9 cellular contexts compared by ENCODE assay signal in genomic region chr9:35746583-35746982, GRCh38. TPM values are rescaled to one million over a fixed set of nuclear protein-coding genes. Genes with fewer than 3 reads are reported as not detected.
DNase-seq lines count a peak whose midpoint lies in the region; ATAC-seq, FAIRE-seq and TF ChIP-seq lines count a peak whose summit lies in the region.
"Had no signal": no experiment of that assay in that cellular context is flagged by ENCODE, and none has a peak within 500 bp of the region (broad histone marks: within the 10 kb centered on the region; RNA-seq: fewer than 3 reads in every experiment).

No MANE protein-coding gene starts in this region.

- no peaks in the 10 kb centered on the region; the same call in 1 of the 2 replicates for H4K20me1 ChIP-seq in GM12878 (ENCODE audit: control insufficient read depth, insufficient read depth)

- SMC1A ChIA-PET in GM12878 (lab: Charles Lee; ENCODE audit: uncharacterized antibody, unreplicated experiment), result interaction anchor here (0.7 to 4.1 kb wide), 9 partner anchors 8 to 136 kb away, joined by 3 to 39 read pairs (median 5); partner anchors contain the start of genes CREB3 and TLN1

- no peak overlapping the region for H2BK120ac ChIP-seq in mesenchymal stem cell (ENCODE audit: low read depth, low read length)

- H2BK15ac ChIP-seq in mesenchymal stem cell (ENCODE audit: low read depth, poor library complexity, severe bottlenecking), result no peak overlapping the region

- H4K91ac ChIP-seq in mesenchymal stem cell (ENCODE audit: low read length), result no peak overlapping the region

- no peak overlapping the region for H3K18ac ChIP-seq in mesenchymal stem cell (ENCODE audit: low read depth in 1 of 2, low read length in 2 of 2)

- H3K4me2 ChIP-seq in GM12878 (ENCODE audit: control insufficient read depth, insufficient read depth) (peak overlapping the region; percentile 91), mesenchymal stem cell (ENCODE audit: low read length, poor library complexity, severe bottlenecking) (peak overlapping the region; percentile 88)

- no peak overlapping the region for H3K4ac ChIP-seq in mesenchymal stem cell (ENCODE audit: low read depth in 1 of 2, low read length in 2 of 2)

- H2AFZ ChIP-seq in GM12878 (ENCODE audit: control insufficient read depth, low read depth, low read length) (no peak overlapping the region), mesenchymal stem cell (ENCODE audit: low read depth, low read length) (no peak overlapping the region)

- intact Hi-C loops in left ventricle myocardium inferior (cut with micrococcal nuclease), result no loop called here
- intact Hi-C loops in cardiac septum (cut with DNase I), result loop anchor here (5.0 kb wide), 1 partner anchor 41 kb away; no protein-coding TSS in a partner anchor
- intact Hi-C loops in GM12878 (cut with micrococcal nuclease; ENCODE audit: unreplicated experiment), result no loop called here
- intact Hi-C loops in vagina (cut with DNase I), result no loop called here

- DNase-seq in left ventricle myocardium inferior (no peak), cardiac septum (ENCODE audit: low spot score) (no peak), GM12878 (ENCODE audit: low read depth, low spot score) (no peak), mesenchymal stem cell (no peak), vagina (ENCODE audit: extremely low spot score in 2 of 2) (no peak), pons (ENCODE audit: low spot score) (no peak), NCI-H510A (lab: John Stamatoyannopoulos, UW) (no peak)

- H3K27ac ChIP-seq in left ventricle myocardium inferior (replicated peaks), result peak overlapping the region; percentile 95
- H3K27ac ChIP-seq in GM12878 (ENCODE audit: control insufficient read depth, insufficient read depth), result peak overlapping the region; percentile 13; the same call in 1 of the 2 replicates
- no peak overlapping the region for H3K27ac ChIP-seq in mesenchymal stem cell (ENCODE audit: low read length, poor library complexity, severe bottlenecking)
- H3K27ac ChIP-seq in vagina, result no peak overlapping the region
- H3K27ac ChIP-seq: body of pancreas had no signal

- no peak for FAIRE-seq in GM12878 (lab: Jason Lieb, UNC)

- H3K79me2 ChIP-seq in GM12878 (ENCODE audit: control insufficient read depth, insufficient read depth, low read length), result peaks cover 51% of the 10 kb centered on the region

- H3K27me3 ChIP-seq in left ventricle myocardium inferior (ENCODE audit: low read depth), result no peaks in the 10 kb centered on the region
- no peaks in the 10 kb centered on the region for H3K27me3 ChIP-seq in GM12878 (replicated peaks in 1 of 2; ENCODE audit: control insufficient read depth in 2 of 2, insufficient read depth in 2 of 2, low read length in 1 of 2)
- no peaks in the 10 kb centered on the region for H3K27me3 ChIP-seq in mesenchymal stem cell (ENCODE audit: control insufficient read depth in 1 of 2, insufficient read depth in 1 of 2, low read length in 2 of 2)
- H3K27me3 ChIP-seq in vagina, result no peaks in the 10 kb centered on the region
- H3K27me3 ChIP-seq: body of pancreas had no signal

- no peaks in the 10 kb centered on the region for H3K9me3 ChIP-seq in left ventricle myocardium inferior (replicated peaks)
- no peaks in the 10 kb centered on the region for H3K9me3 ChIP-seq in GM12878 (replicated peaks; ENCODE audit: control insufficient read depth, insufficient read depth, low read length)
- H3K9me3 ChIP-seq in mesenchymal stem cell (ENCODE audit: control insufficient read depth, low read length), result no peaks in the 10 kb centered on the region
- H3K9me3 ChIP-seq in vagina, result no peaks in the 10 kb centered on the region
- H3K9me3 ChIP-seq: body of pancreas had no signal

- ATAC-seq in GM12878 (no peak), HG03442 (IDR thresholded peaks at IDR 0.05; ENCODE audit: unreplicated experiment) (no peak)
- ATAC-seq: body of pancreas had no signal

- TF ChIP-seq CTCF in left ventricle myocardium inferior (IDR thresholded peaks at IDR 0.05; ENCODE audit: borderline replicate concordance), result no peak
- TF ChIP-seq CTCF in GM12878 (IDR thresholded peaks at IDR 0.05 in 2 of 3, conservative IDR thresholded peaks at IDR 0.05 in 1 of 3; ENCODE audit: control insufficient read depth in 2 of 3, extremely low read depth in 1 of 3, insufficient read depth in 1 of 3, low read depth in 3 of 3, low read length in 3 of 3), result no peak
- TF ChIP-seq CTCF in vagina (IDR thresholded peaks at IDR 0.05), result no peak

- no peak overlapping the region for H2BK12ac ChIP-seq in mesenchymal stem cell (ENCODE audit: low read length in 2 of 2)

- H2AK5ac ChIP-seq in mesenchymal stem cell (ENCODE audit: low read length, severe bottlenecking), result no peak overlapping the region

- no peak for TF ChIP-seq RAD21 in GM12878 (IDR thresholded peaks at IDR 0.05; ENCODE audit: insufficient read depth, low read depth, low read length)

- H3K79me1 ChIP-seq in mesenchymal stem cell (replicated peaks; ENCODE audit: low read length, poor library complexity, severe bottlenecking), result peaks cover 28% of the 10 kb centered on the region

- in situ Hi-C loops in GM12878 (cut with MboI), result no loop called here

- no peak for TF ChIP-seq POLR2A in GM12878 (IDR thresholded peaks at IDR 0.05; ENCODE audit: low read depth, low read length)
- TF ChIP-seq POLR2A in vagina (IDR thresholded peaks at IDR 0.05), result no peak

- RAD21 ChIA-PET in GM12878 (lab: Charles Lee; ENCODE audit: unreplicated experiment), result interaction anchor here (0.8 to 5.0 kb wide), 5 partner anchors 11 to 88 kb away, joined by 4 to 74 read pairs (median 6); partner anchors contain the start of genes CCDC107, CREB3, RMRP and TLN1

- no peak for TF ChIP-seq EP300 in GM12878 (IDR thresholded peaks at IDR 0.05; ENCODE audit: borderline replicate concordance in 1 of 2, control insufficient read depth in 1 of 2, low read depth in 2 of 2, low read length in 2 of 2)

- peak overlapping the region; percentile 82 for H3K9ac ChIP-seq in GM12878 (ENCODE audit: control insufficient read depth, insufficient read depth, low read length)
- peak overlapping the region; percentile 93 for H3K9ac ChIP-seq in mesenchymal stem cell (ENCODE audit: low read length)

- H3K4me3 ChIP-seq in left ventricle myocardium inferior, result peak overlapping the region; percentile 80
- H3K4me3 ChIP-seq in GM12878, result peak overlapping the region; percentile 99
- H3K4me3 ChIP-seq in mesenchymal stem cell (ENCODE audit: insufficient read depth in 1 of 2, low read depth in 1 of 2, low read length in 2 of 2), result peak overlapping the region in 1 of 2 experiments; percentile 95
- peak overlapping the region; percentile 92 to 93 for H3K4me3 ChIP-seq in vagina
- H3K4me3 ChIP-seq: body of pancreas had no signal

- H3K4me1 ChIP-seq in left ventricle myocardium inferior (peaks cover 87% of the 10 kb centered on the region), GM12878 (ENCODE audit: control insufficient read depth, insufficient read depth, low read length) (peaks cover 4% of the 10 kb centered on the region), mesenchymal stem cell (ENCODE audit: control insufficient read depth, insufficient read depth, low read depth, low read length) (peaks cover 16% of the 10 kb centered on the region), vagina (peaks cover 50% of the 10 kb centered on the region)

- H2BK5ac ChIP-seq in mesenchymal stem cell (ENCODE audit: low read depth, low read length, poor library complexity, severe bottlenecking), result no peak overlapping the region

- CTCF ChIA-PET in GM12878 (lab: Yijun Ruan, JAX), result interaction anchor here (1.0 to 9.5 kb wide), 13 partner anchors 8 to 143 kb away, joined by 3 to 147 read pairs (median 4); partner anchors contain the start of genes CCDC107, CREB3, RMRP and TLN1

- H3K36me3 ChIP-seq in left ventricle myocardium inferior (peaks cover 54% of the 10 kb centered on the region), GM12878 (ENCODE audit: control insufficient read depth in 2 of 2, insufficient read depth in 2 of 2, low read length in 1 of 2) (peaks cover 4 to 25% of the 10 kb centered on the region in 2 experiments), mesenchymal stem cell (ENCODE audit: control insufficient read depth in 1 of 2, insufficient read depth in 2 of 2, low read depth in 1 of 2, low read length in 2 of 2) (peaks cover 28 to 50% of the 10 kb centered on the region in 2 experiments), vagina (peaks cover 0 to 43% of the 10 kb centered on the region in 2 donors)

- BruUV-seq in GM12878 (replicated peaks; lab: Mats Ljungman, UMichigan), result no TSS peak

- H4K8ac ChIP-seq in mesenchymal stem cell (ENCODE audit: low read length), result no peak overlapping the region

- H3K23ac ChIP-seq in mesenchymal stem cell (ENCODE audit: low read length in 2 of 2), result no peak overlapping the region

- H3K14ac ChIP-seq in mesenchymal stem cell (ENCODE audit: low read length in 2 of 2), result no peak overlapping the region

- WGBS in GM12878 (ENCODE audit: insufficient coverage, insufficient replicate concordance, low lambda C conversion rate, missing lambda C conversion rate), result 92% methylated on average over 3 of the region's 3 CpGs
- 83% methylated on average over 3 of the region's 3 CpGs for WGBS in mesenchymal stem cell

- POLR2A ChIA-PET in GM12878 (lab: Charles Lee), result interaction anchor here (0.9 to 6.2 kb wide), 5 partner anchors 10 to 67 kb away, joined by 3 to 70 read pairs (median 6); partner anchors contain the start of genes CREB3 and TLN1

RNA-seq across cellular contexts. Expression of gene GBA2, which starts 2.4 kb away (rescaled TPM):
- 75.0 TPM for total RNA-seq in left ventricle myocardium inferior
- 98.6 TPM for total RNA-seq in cardiac septum
- total RNA-seq in GM12878 (2013; cell fraction: nucleolus; rRNA removed), result 106 and 126 TPM in 2 replicates
- total RNA-seq in GM12878 (2014; rRNA removed), result 24.2 and 25.3 TPM in 2 replicates
- total RNA-seq in GM12878 (2014; rRNA removed; fragmentation: Illumina TruSeq; extraction: Trizol), result 18.6 and 23.4 TPM in 2 replicates
- 35.8 and 40.8 TPM in 2 replicates for total RNA-seq in GM12878 (2021)
- 22.2 TPM for polyA plus RNA-seq in GM12878 (2011; ENCODE audit: low read depth)
- polyA plus RNA-seq in GM12878 (2011; rRNA removed), result 35.1 and 44.0 TPM in 2 replicates
- polyA plus RNA-seq in GM12878 (2011; cell fraction: cytosol; rRNA removed), result 41.4 and 54.0 TPM in 2 replicates
- 261 and 281 TPM in 2 replicates for polyA plus RNA-seq in GM12878 (2011; cell fraction: nucleus; rRNA removed)
- polyA plus RNA-seq in GM12878 (2012), result 29.4 and 33.7 TPM in 2 replicates
- polyA plus RNA-seq in GM12878 (2014; fragmentation: Illumina TruSeq; extraction: Trizol), result 33.0 and 36.1 TPM in 2 replicates
- 10 to 100 TPM; 15.3 TPM for polyA plus RNA-seq in GM12878 (2014; fragmentation: Nextera tagmentation; extraction: Ambion mirVana)
- polyA plus RNA-seq in GM12878 (2014; rRNA removed), result 45.1 and 48.8 TPM in 2 replicates
- polyA plus RNA-seq in GM12878 (2016; fragmentation: Nextera tagmentation; extraction: Ambion mirVana), result 10 to 100 TPM; 27.4 to 30.8 TPM
- 45.0 and 53.6 TPM in 2 replicates for polyA minus RNA-seq in GM12878 (2011; rRNA and poly(A)+ RNA removed)
- 10.7 and 13.1 TPM in 2 replicates for polyA minus RNA-seq in GM12878 (2011; cell fraction: cytosol; rRNA and poly(A)+ RNA removed)
- 48.5 and 85.3 TPM in 2 replicates for polyA minus RNA-seq in GM12878 (2011; cell fraction: nucleus; rRNA and poly(A)+ RNA removed)
- polyA plus RNA-seq in mesenchymal stem cell (2013, experiment 1 of 2), result 22.6 TPM
- polyA plus RNA-seq in mesenchymal stem cell (2013, experiment 2 of 2), result 20.1 TPM
- 77.3 TPM for total RNA-seq in vagina

RNA-seq across cellular contexts. Expression of gene RGP1, which starts 2.5 kb away (rescaled TPM):
- total RNA-seq in left ventricle myocardium inferior, result 30.2 TPM
- total RNA-seq in cardiac septum, result 40.0 TPM
- total RNA-seq in GM12878 (2013; cell fraction: nucleolus; rRNA removed), result 27.0 and 30.8 TPM in 2 replicates
- 7.6 and 8.3 TPM in 2 replicates for total RNA-seq in GM12878 (2014; rRNA removed)
- 7.1 and 7.3 TPM in 2 replicates for total RNA-seq in GM12878 (2014; rRNA removed; fragmentation: Illumina TruSeq; extraction: Trizol)
- 13.7 and 14.9 TPM in 2 replicates for total RNA-seq in GM12878 (2021)
- polyA plus RNA-seq in GM12878 (2011; ENCODE audit: low read depth), result 4.9 TPM
- 11.5 and 13.7 TPM in 2 replicates for polyA plus RNA-seq in GM12878 (2011; rRNA removed)
- polyA plus RNA-seq in GM12878 (2011; cell fraction: cytosol; rRNA removed), result 10.3 and 11.3 TPM in 2 replicates
- 27.3 and 28.4 TPM in 2 replicates for polyA plus RNA-seq in GM12878 (2011; cell fraction: nucleus; rRNA removed)
- 7.4 and 7.7 TPM in 2 replicates for polyA plus RNA-seq in GM12878 (2012)
- 8.0 and 8.8 TPM in 2 replicates for polyA plus RNA-seq in GM12878 (2014; fragmentation: Illumina TruSeq; extraction: Trizol)
- under 1 TPM; 0.44 to 0.89 TPM for polyA plus RNA-seq in GM12878 (2014; fragmentation: Nextera tagmentation; extraction: Ambion mirVana)
- polyA plus RNA-seq in GM12878 (2014; rRNA removed), result 8.2 and 8.4 TPM in 2 replicates
- 1 to 10 TPM; 3.4 to 3.6 TPM for polyA plus RNA-seq in GM12878 (2016; fragmentation: Nextera tagmentation; extraction: Ambion mirVana)
- polyA minus RNA-seq in GM12878 (2011; rRNA and poly(A)+ RNA removed), result 16.1 and 21.4 TPM in 2 replicates
- polyA minus RNA-seq in GM12878 (2011; cell fraction: cytosol; rRNA and poly(A)+ RNA removed), result 5.6 and 6.5 TPM in 2 replicates
- polyA minus RNA-seq in GM12878 (2011; cell fraction: nucleus; rRNA and poly(A)+ RNA removed), result 14.9 and 22.0 TPM in 2 replicates
- polyA plus RNA-seq in mesenchymal stem cell (2013, experiment 1 of 2), result 15.2 TPM
- 15.1 TPM for polyA plus RNA-seq in mesenchymal stem cell (2013, experiment 2 of 2)
- 16.2 TPM for total RNA-seq in vagina

RNA-seq across cellular contexts. Expression of gene MSMP, which starts 7.5 kb away (rescaled TPM):
- total RNA-seq in left ventricle myocardium inferior (not detected), cardiac septum (not detected), GM12878 (2014; rRNA removed) (not detected in 2 replicates), GM12878 (2014; rRNA removed; fragmentation: Illumina TruSeq; extraction: Trizol) (not detected in 2 replicates), GM12878 (2021) (1.1 and 2.4 TPM in 2 replicates), vagina (not detected)
- total RNA-seq in GM12878 (2013; cell fraction: nucleolus; rRNA removed), result not detected in 2 replicates
- polyA plus RNA-seq in GM12878 (2011; ENCODE audit: low read depth), result not detected
- polyA plus RNA-seq in GM12878 (2011; rRNA removed) (not detected in 2 replicates), GM12878 (2014; fragmentation: Illumina TruSeq; extraction: Trizol) (0.47 TPM in 1 of 2 replicates, not detected in the other), GM12878 (2014; fragmentation: Nextera tagmentation; extraction: Ambion mirVana) (under 1 TPM; 0.33 to 0.90 TPM), GM12878 (2014; rRNA removed) (not detected in 2 replicates), GM12878 (2016; fragmentation: Nextera tagmentation; extraction: Ambion mirVana) (1 to 10 TPM in 1 of 2 experiments, under 1 TPM in 1; 0.82 to 1.5 TPM)
- polyA plus RNA-seq in GM12878 (2011; cell fraction: cytosol; rRNA removed), result 0.51 TPM in 1 of 2 replicates, not detected in the other
- polyA plus RNA-seq in GM12878 (2011; cell fraction: nucleus; rRNA removed), result 0.43 TPM in 1 of 2 replicates, not detected in the other
- polyA plus RNA-seq in GM12878 (2012), result not detected in 2 replicates
- polyA minus RNA-seq in GM12878 (2011; rRNA and poly(A)+ RNA removed), result 0.77 TPM in 1 of 2 replicates, not detected in the other
- polyA minus RNA-seq in GM12878 (2011; cell fraction: cytosol; rRNA and poly(A)+ RNA removed), result not detected in 2 replicates
- not detected in 2 replicates for polyA minus RNA-seq in GM12878 (2011; cell fraction: nucleus; rRNA and poly(A)+ RNA removed)
- polyA plus RNA-seq in mesenchymal stem cell (2013, experiment 1 of 2), result not detected
- not detected for polyA plus RNA-seq in mesenchymal stem cell (2013, experiment 2 of 2)
- total RNA-seq: body of pancreas had no signal

RNA-seq across cellular contexts. Expression of gene CREB3, which starts 14.1 kb away (rescaled TPM):
- total RNA-seq in left ventricle myocardium inferior (20.6 TPM), cardiac septum (25.0 TPM), GM12878 (2014; rRNA removed) (21.6 and 23.4 TPM in 2 replicates), GM12878 (2014; rRNA removed; fragmentation: Illumina TruSeq; extraction: Trizol) (18.1 and 18.3 TPM in 2 replicates), GM12878 (2021) (21.4 and 22.9 TPM in 2 replicates), vagina (35.1 TPM)
- 16.9 and 18.1 TPM in 2 replicates for total RNA-seq in GM12878 (2013; cell fraction: nucleolus; rRNA removed)
- polyA plus RNA-seq in GM12878 (2011; ENCODE audit: low read depth), result 19.5 TPM
- polyA plus RNA-seq in GM12878 (2011; rRNA removed) (12.0 and 16.3 TPM in 2 replicates), GM12878 (2014; fragmentation: Illumina TruSeq; extraction: Trizol) (17.8 and 20.1 TPM in 2 replicates), GM12878 (2014; fragmentation: Nextera tagmentation; extraction: Ambion mirVana) (10 to 100 TPM in 1 of 2 experiments, 1 to 10 TPM in 1; 9.8 to 14.1 TPM), GM12878 (2014; rRNA removed) (19.5 and 20.6 TPM in 2 replicates), GM12878 (2016; fragmentation: Nextera tagmentation; extraction: Ambion mirVana) (10 to 100 TPM; 33.2 to 38.9 TPM)
- polyA plus RNA-seq in GM12878 (2011; cell fraction: cytosol; rRNA removed), result 22.6 and 25.1 TPM in 2 replicates
- polyA plus RNA-seq in GM12878 (2011; cell fraction: nucleus; rRNA removed), result 15.5 and 19.2 TPM in 2 replicates
- polyA plus RNA-seq in GM12878 (2012), result 32.3 and 35.4 TPM in 2 replicates
- 6.6 and 10.3 TPM in 2 replicates for polyA minus RNA-seq in GM12878 (2011; rRNA and poly(A)+ RNA removed)
- polyA minus RNA-seq in GM12878 (2011; cell fraction: cytosol; rRNA and poly(A)+ RNA removed), result 4.9 and 5.5 TPM in 2 replicates
- polyA minus RNA-seq in GM12878 (2011; cell fraction: nucleus; rRNA and poly(A)+ RNA removed), result 6.8 and 9.7 TPM in 2 replicates
- polyA plus RNA-seq in mesenchymal stem cell (2013, experiment 1 of 2), result 45.6 TPM
- polyA plus RNA-seq in mesenchymal stem cell (2013, experiment 2 of 2), result 45.1 TPM

RNA-seq across cellular contexts. Expression of gene TLN1, which starts 14.6 kb away (rescaled TPM):
- total RNA-seq in left ventricle myocardium inferior, result 234 TPM
- total RNA-seq in cardiac septum, result 291 TPM
- total RNA-seq in GM12878 (2013; cell fraction: nucleolus; rRNA removed), result 153 and 188 TPM in 2 replicates
- 119 and 143 TPM in 2 replicates for total RNA-seq in GM12878 (2014; rRNA removed)
- total RNA-seq in GM12878 (2014; rRNA removed; fragmentation: Illumina TruSeq; extraction: Trizol), result 49.5 and 61.0 TPM in 2 replicates
- total RNA-seq in GM12878 (2021), result 305 and 308 TPM in 2 replicates
- polyA plus RNA-seq in GM12878 (2011; ENCODE audit: low read depth), result 68.0 TPM
- polyA plus RNA-seq in GM12878 (2011; rRNA removed), result 30.2 and 69.8 TPM in 2 replicates
- 79.3 and 90.4 TPM in 2 replicates for polyA plus RNA-seq in GM12878 (2011; cell fraction: cytosol; rRNA removed)
- polyA plus RNA-seq in GM12878 (2011; cell fraction: nucleus; rRNA removed), result 131 and 170 TPM in 2 replicates
- 118 and 152 TPM in 2 replicates for polyA plus RNA-seq in GM12878 (2012)
- 57.6 and 73.4 TPM in 2 replicates for polyA plus RNA-seq in GM12878 (2014; fragmentation: Illumina TruSeq; extraction: Trizol)
- polyA plus RNA-seq in GM12878 (2014; fragmentation: Nextera tagmentation; extraction: Ambion mirVana), result 10 to 100 TPM; 11.6 to 13.2 TPM
- polyA plus RNA-seq in GM12878 (2014; rRNA removed), result 70.3 and 109 TPM in 2 replicates
- polyA plus RNA-seq in GM12878 (2016; fragmentation: Nextera tagmentation; extraction: Ambion mirVana), result 10 to 100 TPM; 92.2 to 96.1 TPM
- polyA minus RNA-seq in GM12878 (2011; rRNA and poly(A)+ RNA removed), result 205 and 277 TPM in 2 replicates
- 200 and 250 TPM in 2 replicates for polyA minus RNA-seq in GM12878 (2011; cell fraction: cytosol; rRNA and poly(A)+ RNA removed)
- 49.8 and 109 TPM in 2 replicates for polyA minus RNA-seq in GM12878 (2011; cell fraction: nucleus; rRNA and poly(A)+ RNA removed)
- 98.6 TPM for polyA plus RNA-seq in mesenchymal stem cell (2013, experiment 1 of 2)
- polyA plus RNA-seq in mesenchymal stem cell (2013, experiment 2 of 2), result 91.6 TPM
- 268 TPM for total RNA-seq in vagina

Comparison
In these comparisons a context has a peak if more than half of its experiments do, and no peak if none do; other contexts are left out.
1. H3K27ac ChIP-seq: peak in left ventricle myocardium inferior (single experiment) and GM12878 (single experiment); none in mesenchymal stem cell (single experiment) and vagina (single experiment).